ENCODE assay signal across 8 cellular contexts in the genomic region with DNA sequence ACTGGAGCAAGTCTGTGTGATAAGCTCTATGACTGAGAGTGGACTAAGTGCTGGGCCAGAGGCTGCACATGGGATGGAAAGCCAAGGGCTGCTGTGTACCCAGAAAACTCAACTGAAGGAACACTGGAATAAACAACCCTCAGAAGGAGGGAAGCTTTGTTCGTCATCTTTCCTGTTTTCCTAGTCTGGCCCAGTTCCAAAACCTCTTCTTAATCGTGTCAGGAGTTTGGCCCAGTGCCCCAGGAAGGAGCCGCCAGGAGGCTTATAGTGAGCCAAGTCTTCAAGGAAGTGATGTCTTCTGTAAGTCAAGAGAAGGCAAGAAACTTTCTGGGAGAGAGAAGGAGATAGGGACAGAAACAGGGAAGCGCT. TPM values are rescaled to one million over a fixed set of nuclear protein-coding genes. Genes with fewer than 3 reads are reported as not detected.
DNase-seq lines count a peak whose midpoint lies in the region; ATAC-seq and TF ChIP-seq lines count a peak whose summit lies in the region.

No MANE protein-coding gene starts in this region.

- no peaks in the 10 kb centered on the region for H3K27me3 Mint-ChIP-seq in activated CD4-positive, alpha-beta memory T cell treated with anti-CD3 and anti-CD28 coated beads for 36 hours
- H3K27me3 Mint-ChIP-seq in activated CD4-positive, alpha-beta memory T cell treated with anti-CD3 and anti-CD28 coated beads, Interleukin-2, amount 10 ng/mL, durations not matched to agents 7 days and 5 days = no peaks in the 10 kb centered on the region

- no peaks in the 10 kb centered on the region for H3K36me3 ChIP-seq in ascending aorta

- peak overlapping the region; percentile 99 for H3K27ac Mint-ChIP-seq in activated CD4-positive, alpha-beta memory T cell treated with anti-CD3 and anti-CD28 coated beads for 36 hours
- no peak overlapping the region for H3K27ac Mint-ChIP-seq in activated CD4-positive, alpha-beta memory T cell treated with anti-CD3 and anti-CD28 coated beads, Interleukin-2, amount 10 ng/mL, durations not matched to agents 7 days and 5 days

- POLR2A ChIA-PET in activated CD4-positive, alpha-beta memory T cell treated with anti-CD3 and anti-CD28 coated beads for 36 hours (lab: Charles Lee) = interaction anchor here (0.9 kb wide), 1 partner anchor 226 kb away, joined by 3 read pairs; no protein-coding TSS in a partner anchor
- POLR2A ChIA-PET in activated CD4-positive, alpha-beta memory T cell treated with anti-CD3 and anti-CD28 coated beads, Interleukin-2, amount 10 ng/mL, durations not matched to agents 7 days and 5 days (lab: Charles Lee) = interaction anchor here (1.2 kb wide), 1 partner anchor 43 kb away, joined by 3 read pairs; no protein-coding TSS in a partner anchor

- no peak overlapping the region for H3K4me3 Mint-ChIP-seq in activated CD4-positive, alpha-beta memory T cell treated with anti-CD3 and anti-CD28 coated beads for 36 hours
- no peak overlapping the region for H3K4me3 Mint-ChIP-seq in activated CD4-positive, alpha-beta memory T cell treated with anti-CD3 and anti-CD28 coated beads, Interleukin-2, amount 10 ng/mL, durations not matched to agents 7 days and 5 days

- peaks cover 2% of the 10 kb centered on the region for H3K36me3 Mint-ChIP-seq in activated CD4-positive, alpha-beta memory T cell treated with anti-CD3 and anti-CD28 coated beads for 36 hours
- H3K36me3 Mint-ChIP-seq in activated CD4-positive, alpha-beta memory T cell treated with anti-CD3 and anti-CD28 coated beads, Interleukin-2, amount 10 ng/mL, durations not matched to agents 7 days and 5 days (ENCODE audit: low read depth) = peaks cover 9% of the 10 kb centered on the region

- CTCF ChIA-PET in activated CD4-positive, alpha-beta memory T cell treated with anti-CD3 and anti-CD28 coated beads for 36 hours (lab: Charles Lee) = interaction anchor here (0.9 to 5.4 kb wide), 5 partner anchors 14 to 89 kb away, joined by 3 to 36 read pairs (median 4); no protein-coding TSS in a partner anchor
- CTCF ChIA-PET in activated CD4-positive, alpha-beta memory T cell treated with anti-CD3 and anti-CD28 coated beads, Interleukin-2, amount 10 ng/mL, durations not matched to agents 7 days and 5 days (lab: Charles Lee) = interaction anchor here (0.8 to 3.1 kb wide), 2 partner anchors 14 to 37 kb away, joined by 4 to 14 read pairs; no protein-coding TSS in a partner anchor

- no peaks in the 10 kb centered on the region for H3K9me3 Mint-ChIP-seq in activated CD4-positive, alpha-beta memory T cell treated with anti-CD3 and anti-CD28 coated beads for 36 hours
- H3K9me3 Mint-ChIP-seq in activated CD4-positive, alpha-beta memory T cell treated with anti-CD3 and anti-CD28 coated beads, Interleukin-2, amount 10 ng/mL, durations not matched to agents 7 days and 5 days = peaks cover 3% of the 10 kb centered on the region

- peak overlapping the region; percentile 62 to 74 for H3K27ac ChIP-seq in ascending aorta

- no peaks in the 10 kb centered on the region for H3K27me3 ChIP-seq in ascending aorta

- no peak for TF ChIP-seq CTCF in ascending aorta (IDR thresholded peaks at IDR 0.05)

- peaks cover 51% of the 10 kb centered on the region for H3K4me1 Mint-ChIP-seq in activated CD4-positive, alpha-beta memory T cell treated with anti-CD3 and anti-CD28 coated beads for 36 hours (ENCODE audit: low read depth)
- peaks cover 64% of the 10 kb centered on the region for H3K4me1 Mint-ChIP-seq in activated CD4-positive, alpha-beta memory T cell treated with anti-CD3 and anti-CD28 coated beads, Interleukin-2, amount 10 ng/mL, durations not matched to agents 7 days and 5 days

- ATAC-seq in left colon (peak; percentile 59), HG02884 (IDR thresholded peaks at IDR 0.05; ENCODE audit: unreplicated experiment) (no peak), GM19324 (IDR thresholded peaks at IDR 0.05; ENCODE audit: low FRiP score, unreplicated experiment) (no peak), GM18870 (IDR thresholded peaks at IDR 0.05; ENCODE audit: unreplicated experiment) (no peak)

- intact Hi-C loops in activated CD4-positive, alpha-beta memory T cell treated with anti-CD3 and anti-CD28 coated beads for 36 hours (cut with micrococcal nuclease) = no loop called here
- intact Hi-C loops in ascending aorta (cut with DNase I) (no loop called here), left colon (cut with DNase I, micrococcal nuclease) (no loop called here)

- DNase-seq in activated CD4-positive, alpha-beta memory T cell treated with anti-CD3 and anti-CD28 coated beads for 36 hours = no peak
- no peak for DNase-seq in activated CD4-positive, alpha-beta memory T cell treated with anti-CD3 and anti-CD28 coated beads, Interleukin-2, amount 10 ng/mL, durations not matched to agents 7 days and 5 days
- DNase-seq in ascending aorta (ENCODE audit: low spot score in 2 of 2) (peak; percentile 67 to 90), left colon (peak; percentile 87 to 91)
- DNase-seq in activated CD8-positive, alpha-beta memory T cell treated with anti-CD3 and anti-CD28 coated beads, Interleukin-2, amount 50 U/mL, for 48 hours = no peak

- H3K9me3 ChIP-seq in ascending aorta = no peaks in the 10 kb centered on the region

- H3K4me1 ChIP-seq in ascending aorta = peaks cover 0 to 11% of the 10 kb centered on the region in 2 donors

- no peak overlapping the region for H3K4me3 ChIP-seq in ascending aorta

RNA-seq across cellular contexts. Expression of a gene that starts 23.3 kb away (rescaled TPM):
- total RNA-seq in activated CD4-positive, alpha-beta memory T cell treated with anti-CD3 and anti-CD28 coated beads for 36 hours = 100 to 1,000 TPM; 128 TPM
- 10 to 100 TPM; 67.5 to 68.0 TPM for total RNA-seq in activated CD4-positive, alpha-beta memory T cell treated with anti-CD3 and anti-CD28 coated beads, Interleukin-2, amount 10 ng/mL, durations not matched to agents 7 days and 5 days
- total RNA-seq in ascending aorta (9.4 TPM), left colon (10 to 100 TPM; 64.3 to 65.7 TPM)

Comparison
In these comparisons a context has a peak if more than half of its experiments do, and no peak if none do; other contexts are left out.
1. DNase-seq: peak in ascending aorta (2 of 2) and left colon (2 of 2); none in activated CD4-positive, alpha-beta memory T cell treated with anti-CD3 and anti-CD28 coated beads for 36 hours (single experiment), activated CD4-positive, alpha-beta memory T cell treated with anti-CD3 and anti-CD28 coated beads, Interleukin-2, amount 10 ng/mL, durations not matched to agents 7 days and 5 days (single experiment) and activated CD8-positive, alpha-beta memory T cell treated with anti-CD3 and anti-CD28 coated beads, Interleukin-2, amount 50 U/mL, for 48 hours (single experiment).